ENCODE assay signal across 9 cellular contexts in genomic region chr12:32482226-32482625, GRCh38.
DNase-seq lines count a peak whose midpoint lies in the region; ATAC-seq, FAIRE-seq and TF ChIP-seq lines count a peak whose summit lies in the region.
"Had no signal": no experiment of that assay in that cellular context is flagged by ENCODE, and none has a peak within 500 bp of the region (broad histone marks: within the 10 kb centered on the region; RNA-seq: fewer than 3 reads in every experiment).

No MANE protein-coding gene starts in this region.

- no peaks in the 10 kb centered on the region for H3K79me2 ChIP-seq in osteoblast (ENCODE audit: insufficient read depth, low read length)

- intact Hi-C loops in psoas muscle (cut with DNase I): no loop called here

- no peak overlapping the region for H2AFZ ChIP-seq in osteoblast (ENCODE audit: low read length)

- H4K20me1 ChIP-seq in osteoblast (ENCODE audit: insufficient read depth, low read length): no peaks in the 10 kb centered on the region

- H3K27me3 ChIP-seq in psoas muscle (ENCODE audit: insufficient read depth in 3 of 3, low read length in 2 of 3): no peaks in the 10 kb centered on the region
- no peaks in the 10 kb centered on the region for H3K27me3 ChIP-seq in osteoblast (ENCODE audit: insufficient read depth, low read length)

- no peak overlapping the region for H3K4me3 ChIP-seq in psoas muscle
- no peak overlapping the region for H3K4me3 ChIP-seq in osteoblast (ENCODE audit: insufficient read depth, low read length)

- ATAC-seq in HG03159 (IDR thresholded peaks at IDR 0.05; ENCODE audit: unreplicated experiment) (peak; percentile 79), psoas muscle (peak in 1 of 4 donors; percentile 37)

- FAIRE-seq in GM19239 (lab: Jason Lieb, UNC): peak; percentile 4

- H3K27ac ChIP-seq in psoas muscle: peak overlapping the region; percentile 56
- H3K27ac ChIP-seq in osteoblast (ENCODE audit: low read depth, low read length): no peak overlapping the region

- H3K4me1 ChIP-seq in psoas muscle (peaks cover 41% of the 10 kb centered on the region), osteoblast (ENCODE audit: insufficient read depth, low read length) (no peaks in the 10 kb centered on the region)

- WGBS in psoas muscle, 3 donors: 50 to 63% (median 57%) methylated on average over 3 of the region's 3 CpGs

- no peak for TF ChIP-seq CTCF in psoas muscle (IDR thresholded peaks at IDR 0.05)
- TF ChIP-seq CTCF in osteoblast (IDR thresholded peaks at IDR 0.05; ENCODE audit: extremely low read depth, low read depth, low read length): no peak

- peak; percentile 17 for DNase-seq in GM19239 (ENCODE audit: insufficient read length, low spot score)
- DNase-seq in SKM-1 (lab: John Stamatoyannopoulos, UW; ENCODE audit: unreplicated experiment): peak; percentile 44
- no peak for DNase-seq in psoas muscle
- no peak for DNase-seq in activated CD8-positive, alpha-beta memory T cell treated with anti-CD3 and anti-CD28 coated beads, Interleukin-2, amount 50 U/mL, for 48 hours
- no peak for DNase-seq in NCI-H2081 treated with DMSO at 0.1 percent for 48 hours (lab: John Stamatoyannopoulos, UW)
- no peak for DNase-seq in NCI-H526 (lab: John Stamatoyannopoulos, UW)
- no peak for DNase-seq in osteoblast (ENCODE audit: insufficient read length, low spot score, missing footprints)
- DNase-seq: nephron progenitor cell had no signal

- no peaks in the 10 kb centered on the region for H3K36me3 ChIP-seq in psoas muscle (ENCODE audit: insufficient read depth in 1 of 2, low read depth in 1 of 2)
- H3K36me3 ChIP-seq in osteoblast (ENCODE audit: insufficient read depth, low read length): no peaks in the 10 kb centered on the region

- no peak overlapping the region for H3K4me2 ChIP-seq in osteoblast (ENCODE audit: insufficient read depth, low read length)

- H3K9me3 ChIP-seq in psoas muscle (no peaks in the 10 kb centered on the region), osteoblast (ENCODE audit: low read depth, low read length) (no peaks in the 10 kb centered on the region)

Comparison
In these comparisons a context has a peak if more than half of its experiments do, and no peak if none do; other contexts are left out.
1. DNase-seq: peak in GM19239 (single experiment) and SKM-1 (single experiment); none in psoas muscle (0 of 2), activated CD8-positive, alpha-beta memory T cell treated with anti-CD3 and anti-CD28 coated beads, Interleukin-2, amount 50 U/mL, for 48 hours (single experiment), NCI-H2081 treated with DMSO at 0.1 percent for 48 hours (single experiment), NCI-H526 (0 of 2) and osteoblast (single experiment).